ENCODE assay signal across 11 cellular contexts in the genomic region with DNA sequence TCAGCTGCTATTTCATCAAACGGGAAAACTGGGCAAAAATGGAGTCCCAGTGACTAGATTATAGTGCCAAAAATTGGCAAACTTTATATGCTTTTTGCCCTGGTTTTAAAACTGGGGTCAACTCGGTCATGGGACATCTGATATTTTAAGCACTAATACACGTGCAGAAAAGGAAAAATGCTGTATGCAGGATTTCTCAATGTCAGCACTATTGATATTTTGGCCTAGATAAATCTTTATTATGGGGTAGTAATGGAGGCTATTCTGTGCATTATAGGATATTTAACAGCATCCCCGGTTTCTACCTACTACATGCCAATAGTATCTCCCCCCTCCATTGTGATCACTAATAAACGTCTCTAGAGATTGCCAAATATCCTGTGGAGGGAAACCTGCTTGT.
"Had no signal": no experiment of that assay in that cellular context is flagged by ENCODE, and none has a peak within 500 bp of the region (broad histone marks: within the 10 kb centered on the region; RNA-seq: fewer than 3 reads in every experiment).

No MANE protein-coding gene starts in this region.

- H3K4me1 ChIP-seq: HAP-1 had no signal

- H2AFZ ChIP-seq: GM23248, GM23338 had no signal

- H3K9me3 ChIP-seq: HAP-1 had no signal

- ATAC-seq: GM23338, HCT116 had no signal

- H3K36me3 ChIP-seq: HAP-1 had no signal

- H3K4me3 ChIP-seq: GM23248, GM23338, HAP-1 had no signal

- H3K9ac ChIP-seq: GM23248 had no signal

- H3K4me2 ChIP-seq: GM23338 had no signal

- DNase-seq: GM23248, GOT3, H7, H9, HCEC 1CT, HFFc6 had no signal

- H3K27ac ChIP-seq: GM23248 had no signal

- FAIRE-seq: H1, H54 had no signal
